ENCODE assay signal across 12 cellular contexts in genomic region chr1:160913229-160913628, GRCh38. TPM values are rescaled to one million over a fixed set of nuclear protein-coding genes. Genes with fewer than 3 reads are reported as not detected.
DNase-seq lines count a peak whose midpoint lies in the region; ATAC-seq and TF ChIP-seq lines count a peak whose summit lies in the region.
"Not testable (repeated sequence)": the region's sequence is repeated elsewhere in the genome, so short reads cannot be mapped to it uniquely, and the experiment has no call there.
"Had no signal": no experiment of that assay in that cellular context is flagged by ENCODE, and none has a peak within 500 bp of the region (broad histone marks: within the 10 kb centered on the region; RNA-seq: fewer than 3 reads in every experiment).

No MANE protein-coding gene starts in this region.

- H2AK5ac ChIP-seq in H9 (ENCODE audit: insufficient read length, low read length): not testable (repeated sequence)

- TF ChIP-seq CTCF in Caco-2 (IDR thresholded peaks at IDR 0.05; ENCODE audit: insufficient read depth in 1 of 2, low read depth in 1 of 2, low read length in 1 of 2, severe bottlenecking in 1 of 2, unreplicated experiment in 1 of 2); H9 (conservative IDR thresholded peaks at IDR 0.05); WTC11 (IDR thresholded peaks at IDR 0.05); glutamatergic neuron (IDR thresholded peaks at IDR 0.05; ENCODE audit: partially characterized antibody, unreplicated experiment); left lung (IDR thresholded peaks at IDR 0.05); mesothelial cell of epicardium (IDR thresholded peaks at IDR 0.05; ENCODE audit: unreplicated experiment); upper lobe of right lung (IDR thresholded peaks at IDR 0.05): not testable (repeated sequence)

- not testable (repeated sequence) for H3K79me2 ChIP-seq in H9 (ENCODE audit: insufficient read depth, low read length)

- H3K4me1 Mint-ChIP-seq in Caco-2 (ENCODE audit: low read depth, unreplicated experiment) (peaks cover 13% of the 10 kb centered on the region), H9 (peaks cover 19 to 23% of the 10 kb centered on the region in 2 experiments), WTC11 (peaks cover 22% of the 10 kb centered on the region), mesothelial cell of epicardium (peaks cover 20% of the 10 kb centered on the region)
- not testable (repeated sequence) for H3K4me1 Mint-ChIP-seq in glutamatergic neuron (ENCODE audit: low read depth, unreplicated experiment)

- H2BK5ac ChIP-seq in H9 (ENCODE audit: insufficient read length, low read length): not testable (repeated sequence)

- H3T11ph ChIP-seq in H9 (ENCODE audit: low read length): not testable (repeated sequence)

- H3K4me3 Mint-ChIP-seq in Caco-2 (ENCODE audit: unreplicated experiment); H9; WTC11; glutamatergic neuron (ENCODE audit: unreplicated experiment); mesothelial cell of epicardium: not testable (repeated sequence)

- WGBS in H9 (ENCODE audit: extremely low coverage, insufficient read length, low lambda C conversion rate): no CpG with 5 or more reads among the region's 6 CpGs

- not testable (repeated sequence) for H3K23ac ChIP-seq in H9 (ENCODE audit: insufficient read length, low read depth, low read length)

- H2AFZ ChIP-seq in H9 (ENCODE audit: low read length): not testable (repeated sequence)

- intact Hi-C loops in Caco-2 (cut with micrococcal nuclease; ENCODE audit: unreplicated experiment); left lung (cut with DNase I); upper lobe of right lung (cut with DNase I): not testable (repeated sequence)

- not testable (repeated sequence) for H3K4ac ChIP-seq in H9 (ENCODE audit: low read depth, low read length)

- not testable (repeated sequence) for DNase-seq in Caco-2; H9; WTC11 (ENCODE audit: low spot score); glutamatergic neuron; left lung; mesothelial cell of epicardium (ENCODE audit: low spot score in 2 of 2, unreplicated experiment in 2 of 2); upper lobe of right lung
- peak; percentile 90 for DNase-seq in NCI-H82 (lab: John Stamatoyannopoulos, UW)

- not testable (repeated sequence) for H3K56ac ChIP-seq in H9 (ENCODE audit: insufficient read length, low read depth, low read length)

- not testable (repeated sequence) for H4K91ac ChIP-seq in H9 (ENCODE audit: insufficient read length, low read depth, low read length)

- not testable (repeated sequence) for H3K27me3 Mint-ChIP-seq in Caco-2 (ENCODE audit: insufficient read depth, unreplicated experiment); H9 (ENCODE audit: low read depth); WTC11 (ENCODE audit: low read depth); glutamatergic neuron (ENCODE audit: unreplicated experiment); mesothelial cell of epicardium (ENCODE audit: low read depth)

- CTCF ChIA-PET in Caco-2 (lab: Charles Lee); WTC11 (lab: Charles Lee): not testable (repeated sequence)

- H2BK120ac ChIP-seq in H9 (ENCODE audit: low read depth, low read length, poor library complexity, severe bottlenecking): not testable (repeated sequence)

- H3K23me2 ChIP-seq in H9 (ENCODE audit: insufficient read length, low read depth, low read length, poor library complexity, severe bottlenecking): not testable (repeated sequence)

- not testable (repeated sequence) for H3K9ac ChIP-seq in H9 (ENCODE audit: extremely low read depth, insufficient read length, low read length)

- H3K27ac Mint-ChIP-seq in Caco-2 (ENCODE audit: unreplicated experiment): peak overlapping the region; percentile 75
- H3K27ac Mint-ChIP-seq in H9: peak overlapping the region; percentile 63 to 93 (median 90); a peak in 5 of 7 replicates
- peak overlapping the region; percentile 50; the same call in 1 of the 2 replicates for H3K27ac Mint-ChIP-seq in WTC11
- H3K27ac Mint-ChIP-seq in glutamatergic neuron (ENCODE audit: unreplicated experiment): peak overlapping the region; percentile 52
- H3K27ac Mint-ChIP-seq in mesothelial cell of epicardium: peak overlapping the region; percentile 60

- peaks cover 28% of the 10 kb centered on the region for H3K4me1 ChIP-seq in Caco-2
- H3K4me1 ChIP-seq in H9 (ENCODE audit: insufficient read depth, low read length); left lung; upper lobe of right lung: not testable (repeated sequence)

- H3K36me3 ChIP-seq in Caco-2 (ENCODE audit: control insufficient read depth, insufficient read depth, low read length); left lung; upper lobe of right lung: not testable (repeated sequence)

- not testable (repeated sequence) for H4K5ac ChIP-seq in H9 (ENCODE audit: insufficient read length, low read depth, low read length)

- POLR2A ChIA-PET in Caco-2 (lab: Charles Lee); WTC11 (lab: Charles Lee): not testable (repeated sequence)

- H2BK12ac ChIP-seq in H9 (ENCODE audit: insufficient read length, low read depth, low read length): not testable (repeated sequence)

- H3K18ac ChIP-seq in H9 (ENCODE audit: insufficient read length, low read depth, low read length): not testable (repeated sequence)

- not testable (repeated sequence) for H2BK20ac ChIP-seq in H9 (ENCODE audit: low read depth, low read length, poor library complexity, severe bottlenecking)

- not testable (repeated sequence) for H3K79me1 ChIP-seq in H9 (ENCODE audit: insufficient read depth, low read depth, low read length, poor library complexity, severe bottlenecking)

- H3K27ac ChIP-seq in H9 (ENCODE audit: insufficient read length, low read depth, low read length); left lung; upper lobe of right lung: not testable (repeated sequence)

- H3K4me3 ChIP-seq in Caco-2 (ENCODE audit: low read depth, low read length); left lung; upper lobe of right lung: not testable (repeated sequence)

- not testable (repeated sequence) for H3K4me2 ChIP-seq in H9 (ENCODE audit: insufficient read depth, insufficient read length, low read length)

- not testable (repeated sequence) for H4K20me1 ChIP-seq in H9 (ENCODE audit: control insufficient read depth, insufficient read depth, insufficient read length)

- peaks cover 39% of the 10 kb centered on the region for H3K9me3 ChIP-seq in Caco-2
- H3K9me3 ChIP-seq in H9 (ENCODE audit: control insufficient read depth, low read depth, low read length); left lung; upper lobe of right lung: not testable (repeated sequence)

- not testable (repeated sequence) for H3K14ac ChIP-seq in H9 (ENCODE audit: insufficient read depth, low read length)

- not testable (repeated sequence) for BruUV-seq in Caco-2 (replicated peaks; lab: Mats Ljungman, UMichigan)

- H4K8ac ChIP-seq in H9 (replicated peaks; ENCODE audit: insufficient read length, low read depth, low read length): not testable (repeated sequence)

- H3K9me3 Mint-ChIP-seq in Caco-2 (ENCODE audit: unreplicated experiment); H9; WTC11; glutamatergic neuron (ENCODE audit: unreplicated experiment); mesothelial cell of epicardium: not testable (repeated sequence)

- H3K27me3 ChIP-seq in Caco-2 (replicated peaks; ENCODE audit: control insufficient read depth, insufficient read depth, low read length); H9 (ENCODE audit: insufficient read depth, low read length); left lung; upper lobe of right lung: not testable (repeated sequence)

- ATAC-seq in WTC11 (0 out of 2 replicates have a peak, but pooled peaks have one; percentile 32), left lung (peak; percentile 36), upper lobe of right lung (peak; percentile 58)

- H3K36me3 Mint-ChIP-seq in Caco-2 (ENCODE audit: insufficient read depth, unreplicated experiment); H9 (ENCODE audit: insufficient read depth in 1 of 3, low read depth in 3 of 3); WTC11; glutamatergic neuron (ENCODE audit: unreplicated experiment); mesothelial cell of epicardium: not testable (repeated sequence)

- H2BK15ac ChIP-seq in H9 (ENCODE audit: low read depth, low read length): not testable (repeated sequence)

RNA-seq across cellular contexts. Expression of gene ITLN1, which starts 28.2 kb away (rescaled TPM):
- 0.37 TPM in 1 of 2 replicates, not detected in the other for total RNA-seq in Caco-2 (2022)
- total RNA-seq in H9 (2021): not detected in 2 replicates
- not detected in 3 replicates for total RNA-seq in WTC11 (2021)
- total RNA-seq in glutamatergic neuron (ENCODE audit: unreplicated experiment): not detected
- total RNA-seq in left lung: 1 to 10 TPM in 1 of 2 donors, under 1 TPM in 1; 0.73 to 3.3 TPM
- total RNA-seq in mesothelial cell of epicardium: 0.63 to 0.73 TPM in 2 of 3 replicates, not detected in the other
- 295 TPM for total RNA-seq in upper lobe of right lung
- total RNA-seq: B cell; CD4-positive, CD25-positive, alpha-beta regulatory T cell; CD8-positive, alpha-beta T cell; G401 had no signal

RNA-seq across cellular contexts. Expression of gene ITLN2, which starts 41.4 kb away (rescaled TPM):
- total RNA-seq in Caco-2 (2022) (0.93 and 1.3 TPM in 2 replicates), H9 (2021) (2.4 and 2.9 TPM in 2 replicates), WTC11 (2021) (5.9 to 7.8 TPM (median 7.0 TPM) in 3 replicates), glutamatergic neuron (ENCODE audit: unreplicated experiment) (not detected), left lung (1 to 10 TPM; 1.5 to 1.8 TPM), mesothelial cell of epicardium (0.41 to 0.80 TPM (median 0.72 TPM) in 3 replicates), upper lobe of right lung (44.1 TPM)
- total RNA-seq: B cell; CD4-positive, CD25-positive, alpha-beta regulatory T cell; CD8-positive, alpha-beta T cell; G401 had no signal

RNA-seq across cellular contexts. Expression of gene CD244, which starts 50.5 kb away (rescaled TPM):
- total RNA-seq in Caco-2 (2022) (0.11 TPM in 1 of 2 replicates, not detected in the other), H9 (2021) (not detected in 2 replicates), WTC11 (2021) (not detected in 3 replicates), glutamatergic neuron (ENCODE audit: unreplicated experiment) (not detected), left lung (1 to 10 TPM in 1 of 2 donors, under 1 TPM in 1; 0.90 to 3.7 TPM), mesothelial cell of epicardium (not detected in 3 replicates), upper lobe of right lung (3.0 TPM)
- total RNA-seq: B cell, G401 had no signal

Comparison
In these comparisons a context has a peak if more than half of its experiments do, and no peak if none do; other contexts are left out.
1. RNA of gene ITLN1, which starts 28.2 kb away (total RNA-seq): 295 TPM in upper lobe of right lung (single experiment); 0.73 to 3.3 TPM in left lung, 0.37 TPM in Caco-2, 0.63 to 0.73 TPM in mesothelial cell of epicardium, not detected in WTC11, not detected in H9 and not detected in glutamatergic neuron (single experiment); every median in the first group is over 10 times any median in the second.
2. Peak in every context shown above with its lines, with median percentiles within 50 percentile points of each other: H3K27ac Mint-ChIP-seq and ATAC-seq.